ENCODE assay signal across 20 cellular contexts in the genomic region with DNA sequence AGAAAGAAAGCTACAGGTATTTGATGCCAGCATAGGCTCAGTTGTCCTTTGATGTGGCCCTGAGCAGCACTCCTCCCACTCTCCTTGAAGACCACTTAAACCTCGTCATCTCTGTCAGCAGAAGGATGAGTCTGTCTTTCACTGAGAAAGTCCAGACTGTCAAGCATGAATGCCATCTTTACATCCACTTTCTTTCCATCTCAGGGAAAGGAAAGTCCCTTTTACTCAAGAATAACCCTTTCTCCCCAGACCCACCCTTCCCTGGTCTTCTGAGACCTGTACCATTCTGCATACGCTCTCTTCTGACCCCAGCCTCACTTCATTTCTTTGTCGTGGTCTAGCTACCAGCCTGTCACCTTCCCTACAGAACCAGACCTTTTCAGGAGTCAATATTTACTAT.
"Had no signal": no experiment of that assay in that cellular context is flagged by ENCODE, and none has a peak within 500 bp of the region (broad histone marks: within the 10 kb centered on the region; RNA-seq: fewer than 3 reads in every experiment).

No MANE protein-coding gene starts in this region.

- H3K9me3 ChIP-seq: esophagus muscularis mucosa, gastroesophageal sphincter, mucosa of descending colon, right atrium auricular region, sigmoid colon, tibial artery, upper lobe of left lung, uterus had no signal

- H3K36me3 Mint-ChIP-seq: natural killer cell had no signal

- H3K4me3 Mint-ChIP-seq: natural killer cell had no signal

- H3K4me3 ChIP-seq: esophagus muscularis mucosa, gastroesophageal sphincter, mucosa of descending colon, right atrium auricular region, sigmoid colon, skin epidermis, tibial artery, upper lobe of left lung, uterus had no signal

- ATAC-seq: gastroesophageal sphincter, left lobe of liver, mucosa of descending colon, natural killer cell had no signal

- DNase-seq: effector memory CD4-positive, alpha-beta T cell; glutamatergic neuron; islet precursor cell; mucosa of descending colon; natural killer cell; sigmoid colon; stimulated activated CD4-positive, alpha-beta T cell treated with anti-CD3 and anti-CD28 coated beads, Interleukin-2, amount 100 ng/mL, for 24 hours; stimulated activated CD4-positive, alpha-beta T cell treated with anti-CD3 and anti-CD28 coated beads, Interleukin-4, amount 100 ng/mL, for 4 hours; stimulated activated naive CD4-positive, alpha-beta T cell treated with Interleukin-2 at 50 U/mL for 16 hours; tibial artery; upper lobe of left lung; uterus had no signal

- H3K36me3 ChIP-seq: esophagus muscularis mucosa, gastroesophageal sphincter, right atrium auricular region, sigmoid colon, tibial artery, upper lobe of left lung, uterus had no signal

- H3K9me3 Mint-ChIP-seq: natural killer cell, neural crest cell had no signal

- H3K27ac ChIP-seq: epithelial cell of prostate, esophagus muscularis mucosa, gastroesophageal sphincter, right atrium auricular region, sigmoid colon, skin epidermis, tibial artery, upper lobe of left lung, uterus had no signal

- H3K27me3 ChIP-seq: right atrium auricular region had no signal

- FAIRE-seq: endometrium had no signal
